ENCODE assay signal across 8 cellular contexts in genomic region chr2:100984892-100985307, GRCh38. TPM values are rescaled to one million over a fixed set of nuclear protein-coding genes. Genes with fewer than 3 reads are reported as not detected.
DNase-seq lines count a peak whose midpoint lies in the region; ATAC-seq, FAIRE-seq and TF ChIP-seq lines count a peak whose summit lies in the region.

No MANE protein-coding gene starts in this region.

- H3K27ac ChIP-seq in H1 (ENCODE audit: low read depth, low read length) (no peak overlapping the region), mesendoderm (ENCODE audit: low read depth, low read length) (no peak overlapping the region)

- H2BK15ac ChIP-seq in H1 (ENCODE audit: low read length) (no peak overlapping the region), mesendoderm (replicated peaks; ENCODE audit: low read depth) (no peak overlapping the region)

- no peak overlapping the region for H2BK12ac ChIP-seq in H1 (ENCODE audit: low read depth, low read length)

- no peak overlapping the region for H4K91ac ChIP-seq in H1 (replicated peaks; ENCODE audit: insufficient read length, low read length)

- no peak overlapping the region for H2BK5ac ChIP-seq in H1 (ENCODE audit: low read depth, low read length)
- no peak overlapping the region for H2BK5ac ChIP-seq in mesendoderm (ENCODE audit: low read length)

- H3K27me3 ChIP-seq in H1 (replicated peaks in 1 of 4; ENCODE audit: control insufficient read depth in 3 of 4, extremely low read depth in 1 of 4, insufficient read depth in 3 of 4, low read length in 3 of 4) = no peaks in the 10 kb centered on the region
- no peaks in the 10 kb centered on the region for H3K27me3 ChIP-seq in mesendoderm (ENCODE audit: insufficient read depth, low read length, poor library complexity)

- H3K79me1 ChIP-seq in H1 (ENCODE audit: low read depth, low read length) = no peaks in the 10 kb centered on the region
- no peaks in the 10 kb centered on the region for H3K79me1 ChIP-seq in mesendoderm (ENCODE audit: low read length)

- no peak overlapping the region for H3K4me2 ChIP-seq in H1 (ENCODE audit: insufficient read depth in 1 of 2, low read depth in 2 of 2, low read length in 2 of 2)
- no peak overlapping the region for H3K4me2 ChIP-seq in mesendoderm (ENCODE audit: low read length)

- no peaks in the 10 kb centered on the region for H3K36me3 ChIP-seq in H1 (ENCODE audit: control insufficient read depth in 2 of 4, insufficient read depth in 4 of 4, low read length in 3 of 4)
- no peaks in the 10 kb centered on the region for H3K36me3 ChIP-seq in mesendoderm (ENCODE audit: control insufficient read depth, insufficient read depth, low read length)

- H2BK20ac ChIP-seq in H1 (ENCODE audit: low read length) = no peak overlapping the region

- no peaks in the 10 kb centered on the region; the same call in 1 of the 2 replicates for H3K23me2 ChIP-seq in H1 (ENCODE audit: low read depth, low read length)

- H4K5ac ChIP-seq in H1 (ENCODE audit: insufficient read length, low read depth, low read length) = no peak overlapping the region
- H4K5ac ChIP-seq in mesendoderm (ENCODE audit: low read length) = no peak overlapping the region

- no peak overlapping the region for H2BK120ac ChIP-seq in H1 (replicated peaks; ENCODE audit: low read depth, low read length)
- H2BK120ac ChIP-seq in mesendoderm (ENCODE audit: low read depth, low read length) = no peak overlapping the region

- H3K79me2 ChIP-seq in H1 (ENCODE audit: control insufficient read depth in 1 of 2, insufficient read depth in 2 of 2, low read length in 2 of 2) = no peaks in the 10 kb centered on the region
- no peaks in the 10 kb centered on the region for H3K79me2 ChIP-seq in mesendoderm (ENCODE audit: control insufficient read depth, insufficient read depth, low read length)

- no peak overlapping the region for H3K4ac ChIP-seq in H1 (replicated peaks; ENCODE audit: insufficient read length, low read depth, low read length)
- no peak overlapping the region for H3K4ac ChIP-seq in mesendoderm (ENCODE audit: low read depth, low read length)

- H3K9me3 ChIP-seq in H1 (ENCODE audit: insufficient read depth in 2 of 2, low read depth in 1 of 2, low read length in 1 of 2) = no peaks in the 10 kb centered on the region

- H2AFZ ChIP-seq in H1 (ENCODE audit: low read length) = no peak overlapping the region

- CTCF ChIA-PET in H1 (lab: Charles Lee; ENCODE audit: partially characterized antibody) = interaction anchor here (0.6 to 2.1 kb wide), 21 partner anchors 8 to 390 kb away, joined by 3 to 9 read pairs (median 4); no protein-coding TSS in a partner anchor

- H3K4me3 ChIP-seq in H1 (ENCODE audit: extremely low read depth in 1 of 4, insufficient read depth in 2 of 4, low read depth in 3 of 4, low read length in 4 of 4) (no peak overlapping the region), mesendoderm (ENCODE audit: low read length) (no peak overlapping the region)

- DNase-seq in DMS79 treated with DMSO at 0.1 percent for 48 hours (lab: John Stamatoyannopoulos, UW) = peak; percentile 33
- peak; percentile 84 for DNase-seq in NCI-H82 (lab: John Stamatoyannopoulos, UW)
- DNase-seq in activated CD8-positive, alpha-beta memory T cell treated with anti-CD3 and anti-CD28 coated beads for 1 hour (ENCODE audit: extremely low read depth in 1 of 2, low read depth in 1 of 2) = peak; percentile 52 to 66
- peak; percentile 61 to 80 for DNase-seq in H1 (ENCODE audit: low read depth in 1 of 2, low spot score in 2 of 2)
- peak; percentile 85 for DNase-seq in mesendoderm
- DNase-seq in stimulated activated CD8-positive, alpha-beta memory T cell treated with anti-CD3 and anti-CD28 coated beads, Interleukin-2, amount 100 ng/mL, for 48 hours (ENCODE audit: low read depth in 2 of 2) = peak; percentile 50 to 63
- DNase-seq in NCI-H446 treated with DMSO at 0.1 percent for 48 hours (lab: John Stamatoyannopoulos, UW) = no peak

- WGBS in H1 (ENCODE audit: extremely low coverage in 1 of 2, insufficient coverage in 1 of 2, insufficient read length in 1 of 2, insufficient replicate concordance in 2 of 2, low coverage in 1 of 2, low lambda C conversion rate in 2 of 2, missing lambda C conversion rate in 1 of 2), 2 experiments = 24% methylated on average over 7 of the region's 7 CpGs; no CpG with 5 or more reads in 1 of the 2 experiments
- WGBS in mesendoderm (ENCODE audit: extremely low coverage, insufficient coverage, low lambda C conversion rate) = no CpG with 5 or more reads among the region's 7 CpGs

- ATAC-seq in HG02759 (IDR thresholded peaks at IDR 0.05; ENCODE audit: unreplicated experiment) = peak; percentile 75

- TF ChIP-seq EP300 in H1 (IDR thresholded peaks at IDR 0.05; ENCODE audit: borderline replicate concordance in 1 of 2, low read depth in 2 of 2, low read length in 2 of 2) = no peak

- H3K18ac ChIP-seq in H1 (ENCODE audit: extremely low read depth, low read length) (no peak overlapping the region), mesendoderm (ENCODE audit: low read length) (no peak overlapping the region)

- peak; percentile 95 to 96 for TF ChIP-seq RAD21 in H1 (IDR thresholded peaks at IDR 0.05 in 1 of 2, conservative IDR thresholded peaks at IDR 0.05 in 1 of 2; ENCODE audit: low read depth in 2 of 2, low read length in 2 of 2)

- no peak overlapping the region for H4K8ac ChIP-seq in H1 (ENCODE audit: extremely low read depth, insufficient read depth, low read length)
- H4K8ac ChIP-seq in mesendoderm (ENCODE audit: low read depth, low read length) = no peak overlapping the region

- H3K9ac ChIP-seq in H1 (replicated peaks in 1 of 4; ENCODE audit: extremely low read depth in 1 of 4, low read depth in 3 of 4, low read length in 3 of 4) (no peak overlapping the region), mesendoderm (ENCODE audit: low read length) (no peak overlapping the region)

- no peaks in the 10 kb centered on the region for H4K20me1 ChIP-seq in H1 (replicated peaks in 1 of 2; ENCODE audit: control insufficient read depth in 1 of 2, insufficient read depth in 2 of 2, low read length in 2 of 2)

- no peak for TF ChIP-seq POLR2A in H1 (IDR thresholded peaks at IDR 0.05; ENCODE audit: control extremely low read depth in 1 of 2, low read depth in 2 of 2, low read length in 2 of 2)

- H3K56ac ChIP-seq in H1 (replicated peaks; ENCODE audit: insufficient read length, low read depth, low read length) = no peak overlapping the region
- no peak overlapping the region for H3K56ac ChIP-seq in mesendoderm (ENCODE audit: low read length)

- peak; percentile 84 to 96 (median 90) for TF ChIP-seq CTCF in H1 (IDR thresholded peaks at IDR 0.05; ENCODE audit: control extremely low read depth in 1 of 3, insufficient read depth in 1 of 3, low read depth in 1 of 3, low read length in 3 of 3)

- H3K4me1 ChIP-seq in H1 (replicated peaks in 1 of 4; ENCODE audit: control insufficient read depth in 3 of 4, insufficient read depth in 4 of 4, low read length in 3 of 4) (peaks cover 0 to 5% (median under 1%) of the 10 kb centered on the region in 4 experiments; a peak in 3 of 7 replicates), mesendoderm (ENCODE audit: control insufficient read depth, low read depth, low read length) (no peaks in the 10 kb centered on the region)

- FAIRE-seq in H1 (lab: Jason Lieb, UNC) = peak; percentile 94

- POLR2A ChIA-PET in H1 (lab: Charles Lee; ENCODE audit: partially characterized antibody) = interaction anchor here (0.7 kb wide), 1 partner anchor 20 kb away, joined by 3 read pairs; no protein-coding TSS in a partner anchor

- H3K14ac ChIP-seq in H1 (ENCODE audit: insufficient read length) = no peak overlapping the region

- H3K23ac ChIP-seq in H1 (ENCODE audit: insufficient read length) (no peak overlapping the region), mesendoderm (ENCODE audit: low read length) (no peak overlapping the region)

- H2AK5ac ChIP-seq in H1 (ENCODE audit: low read depth, low read length) (no peak overlapping the region), mesendoderm (ENCODE audit: low read length) (no peak overlapping the region)

RNA-seq across cellular contexts. Expression of gene RPL31, which starts 17.2 kb away (rescaled TPM):
- total RNA-seq in H1 (2021; fragmentation: NEBNext Ultra II Directional; extraction: Animal tissue kit (Norgen Biotek cat#: 25700)) = 1,722 and 1,734 TPM in 2 replicates
- polyA plus RNA-seq in H1 (2011; rRNA removed) = 904 and 1,463 TPM in 2 replicates
- 2,318 TPM for polyA plus RNA-seq in H1 (2011; cell fraction: cytosol; rRNA removed)
- 864 TPM for polyA plus RNA-seq in H1 (2011; cell fraction: nucleus; rRNA removed)
- polyA plus RNA-seq in H1 (2012, experiment 1 of 2) = 5,645 to 7,519 TPM (median 6,011 TPM) in 4 replicates
- 6,720 TPM for polyA plus RNA-seq in H1 (2012, experiment 2 of 2)
- polyA plus RNA-seq in H1 (2013, experiment 1 of 2) = 1,743 TPM
- 1,678 TPM for polyA plus RNA-seq in H1 (2013, experiment 2 of 2)
- 289 and 451 TPM in 2 replicates for polyA minus RNA-seq in H1 (2011; rRNA and poly(A)+ RNA removed)
- 359 TPM for polyA minus RNA-seq in H1 (2011; cell fraction: cytosol; rRNA and poly(A)+ RNA removed)
- polyA minus RNA-seq in H1 (2011; cell fraction: nucleus; rRNA and poly(A)+ RNA removed) = 406 TPM
- polyA plus RNA-seq in mesendoderm (2013, experiment 1 of 2) = 1,661 TPM
- 1,744 TPM for polyA plus RNA-seq in mesendoderm (2013, experiment 2 of 2)
